8 cellular contexts compared by ENCODE assay signal in genomic region chr1:154557939-154558609, GRCh38. TPM values are rescaled to one million over a fixed set of nuclear protein-coding genes. Genes with fewer than 3 reads are reported as not detected.
DNase-seq lines count a peak whose midpoint lies in the region; ATAC-seq and TF ChIP-seq lines count a peak whose summit lies in the region.

No MANE protein-coding gene starts in this region.

- peak; percentile 9 for ATAC-seq in GM19438 (IDR thresholded peaks at IDR 0.05; ENCODE audit: low read depth, unreplicated experiment)
- ATAC-seq in activated T-cell treated with anti-CD3 and anti-CD28 coated beads, Interleukin-2, amount 50 U/mL, for 4 hours: peak; percentile 5 to 6

- H4K20me1 ChIP-seq in neural progenitor cell (ENCODE audit: low read depth): peaks cover 32% of the 10 kb centered on the region

- H3K4me1 ChIP-seq in neural progenitor cell: peaks cover 14% of the 10 kb centered on the region

- peak overlapping the region; percentile 90 for H3K4me3 Mint-ChIP-seq in activated T-cell treated with anti-CD3 and anti-CD28 coated beads, Interleukin-2, amount 50 U/mL, for 4 hours
- peak overlapping the region; percentile 94 for H3K4me3 Mint-ChIP-seq in neural progenitor cell

- peak overlapping the region; percentile 86 for H3K9ac ChIP-seq in neural progenitor cell

- peak overlapping the region; percentile 95 for H3K27ac Mint-ChIP-seq in neural progenitor cell

- no peak for TF ChIP-seq CTCF in fibroblast of pulmonary artery (IDR thresholded peaks at IDR 0.05; ENCODE audit: low read length, missing control alignments)
- TF ChIP-seq CTCF in neural progenitor cell (IDR thresholded peaks at IDR 0.05): no peak

- peaks cover 16% of the 10 kb centered on the region for H3K36me3 ChIP-seq in neural progenitor cell

- in situ Hi-C loops in ACHN (cut with HindIII; ENCODE audit: low pct_ligation_motif_present, low pct_unique_long_range_greater_than_20kb, low sequenced_read_pairs): no loop called here

- H3K79me2 ChIP-seq in neural progenitor cell (ENCODE audit: low read depth): peaks cover 33% of the 10 kb centered on the region

- peak overlapping the region; percentile 48 for H3K27ac ChIP-seq in neural progenitor cell

- peaks cover 20% of the 10 kb centered on the region for H3K4me1 Mint-ChIP-seq in activated T-cell treated with anti-CD3 and anti-CD28 coated beads, Interleukin-2, amount 50 U/mL, for 4 hours (ENCODE audit: low read depth)
- H3K4me1 Mint-ChIP-seq in neural progenitor cell: peaks cover 42% of the 10 kb centered on the region

- H3F3A ChIP-seq in neural progenitor cell (ENCODE audit: low read depth): peaks cover 12% of the 10 kb centered on the region

- peak overlapping the region; percentile 100 for H3K4me2 ChIP-seq in neural progenitor cell

- H3K27me3 ChIP-seq in neural progenitor cell: no peaks in the 10 kb centered on the region

- no peaks in the 10 kb centered on the region for H3K9me3 Mint-ChIP-seq in activated T-cell treated with anti-CD3 and anti-CD28 coated beads, Interleukin-2, amount 50 U/mL, for 4 hours
- no peaks in the 10 kb centered on the region for H3K9me3 Mint-ChIP-seq in neural progenitor cell

- H3K27me3 Mint-ChIP-seq in activated T-cell treated with anti-CD3 and anti-CD28 coated beads, Interleukin-2, amount 50 U/mL, for 4 hours (ENCODE audit: low read depth): no peaks in the 10 kb centered on the region
- H3K27me3 Mint-ChIP-seq in neural progenitor cell (ENCODE audit: insufficient read depth, low read depth): peaks cover 4% of the 10 kb centered on the region

- peak overlapping the region; percentile 51 for H2AFZ ChIP-seq in neural progenitor cell (replicated peaks)

- DNase-seq in ACHN (peak; percentile 39), fibroblast of pulmonary artery (ENCODE audit: low read depth) (peak; percentile 21), neural progenitor cell (ENCODE audit: low spot score) (no peak), HuH-7 (ENCODE audit: low spot score) (no peak), hepatic stellate cell (ENCODE audit: low spot score) (no peak)
- DNase-seq in Jurkat, Clone E6-1 (ENCODE audit: low read depth, low spot score): no peak
- DNase-seq in activated T-cell treated with anti-CD3 and anti-CD28 coated beads, Interleukin-2, amount 50 U/mL, for 4 hours: peak; percentile 21

- no peaks in the 10 kb centered on the region for H3K9me3 ChIP-seq in neural progenitor cell (ENCODE audit: low read depth)

- H3K36me3 Mint-ChIP-seq in activated T-cell treated with anti-CD3 and anti-CD28 coated beads, Interleukin-2, amount 50 U/mL, for 4 hours (ENCODE audit: insufficient read depth): peaks cover 23% of the 10 kb centered on the region
- H3K36me3 Mint-ChIP-seq in neural progenitor cell: peaks cover 21% of the 10 kb centered on the region

- peak overlapping the region; percentile 80 for H3K4me3 ChIP-seq in Jurkat, Clone E6-1 (ENCODE audit: low read length)
- H3K4me3 ChIP-seq in fibroblast of pulmonary artery (replicated peaks; ENCODE audit: low read depth, low read length) (peak overlapping the region; percentile 94), neural progenitor cell (peak overlapping the region; percentile 100)

RNA-seq across cellular contexts. Expression of gene UBE2Q1, which starts 0.4 kb away (rescaled TPM):
- 160 TPM for polyA plus RNA-seq in Jurkat, Clone E6-1 (2012; ENCODE audit: insufficient read depth, insufficient read length)
- total RNA-seq in activated T-cell treated with anti-CD3 and anti-CD28 coated beads, Interleukin-2, amount 50 U/mL, for 4 hours: 100 to 1,000 TPM in 2 of 3 donors, 10 to 100 TPM in 1; 99.0 to 106 (median 103) TPM
- 36.0 and 96.2 TPM in 2 replicates for total RNA-seq in neural progenitor cell (ENCODE audit: low replicate concordance)

RNA-seq across cellular contexts. Expression of gene CHRNB2, which starts 9.5 kb away (rescaled TPM):
- not detected for polyA plus RNA-seq in Jurkat, Clone E6-1 (2012; ENCODE audit: insufficient read depth, insufficient read length)
- under 1 TPM in 1 of 3 donors, not detected in 2; 0.14 TPM for total RNA-seq in activated T-cell treated with anti-CD3 and anti-CD28 coated beads, Interleukin-2, amount 50 U/mL, for 4 hours
- 0.11 and 2.3 TPM in 2 replicates for total RNA-seq in neural progenitor cell (ENCODE audit: low replicate concordance)

RNA-seq across cellular contexts. Expression of gene ADAR, which starts 49.9 kb away (rescaled TPM):
- polyA plus RNA-seq in Jurkat, Clone E6-1 (2012; ENCODE audit: insufficient read depth, insufficient read length): 85.5 TPM
- total RNA-seq in activated T-cell treated with anti-CD3 and anti-CD28 coated beads, Interleukin-2, amount 50 U/mL, for 4 hours: 100 to 1,000 TPM; 218 to 245 (median 245) TPM
- 128 and 139 TPM in 2 replicates for total RNA-seq in neural progenitor cell (ENCODE audit: low replicate concordance)

RNA-seq across cellular contexts. Expression of gene SHE, which starts 55.9 kb away (rescaled TPM):
- not detected for polyA plus RNA-seq in Jurkat, Clone E6-1 (2012; ENCODE audit: insufficient read depth, insufficient read length)
- under 1 TPM; 0.03 to 0.14 (median 0.05) TPM for total RNA-seq in activated T-cell treated with anti-CD3 and anti-CD28 coated beads, Interleukin-2, amount 50 U/mL, for 4 hours
- 0.04 TPM in 1 of 2 replicates, not detected in the other for total RNA-seq in neural progenitor cell (ENCODE audit: low replicate concordance)

RNA-seq across cellular contexts. Expression of gene TDRD10, which starts 56.1 kb away (rescaled TPM):
- not detected for polyA plus RNA-seq in Jurkat, Clone E6-1 (2012; ENCODE audit: insufficient read depth, insufficient read length)
- not detected for total RNA-seq in activated T-cell treated with anti-CD3 and anti-CD28 coated beads, Interleukin-2, amount 50 U/mL, for 4 hours
- not detected in 2 replicates for total RNA-seq in neural progenitor cell (ENCODE audit: low replicate concordance)

Comparison
In these comparisons a context has a peak if more than half of its experiments do, and no peak if none do; other contexts are left out.
1. DNase-seq: peak in ACHN (single experiment), activated T-cell treated with anti-CD3 and anti-CD28 coated beads, Interleukin-2, amount 50 U/mL, for 4 hours (single experiment) and fibroblast of pulmonary artery (single experiment); none in Jurkat, Clone E6-1 (single experiment), neural progenitor cell (single experiment), HuH-7 (single experiment) and hepatic stellate cell (single experiment).
2. Peak in every context shown above with its lines, with median percentiles within 50 percentile points of each other: H3K4me3 ChIP-seq.